In the genomic region with DNA sequence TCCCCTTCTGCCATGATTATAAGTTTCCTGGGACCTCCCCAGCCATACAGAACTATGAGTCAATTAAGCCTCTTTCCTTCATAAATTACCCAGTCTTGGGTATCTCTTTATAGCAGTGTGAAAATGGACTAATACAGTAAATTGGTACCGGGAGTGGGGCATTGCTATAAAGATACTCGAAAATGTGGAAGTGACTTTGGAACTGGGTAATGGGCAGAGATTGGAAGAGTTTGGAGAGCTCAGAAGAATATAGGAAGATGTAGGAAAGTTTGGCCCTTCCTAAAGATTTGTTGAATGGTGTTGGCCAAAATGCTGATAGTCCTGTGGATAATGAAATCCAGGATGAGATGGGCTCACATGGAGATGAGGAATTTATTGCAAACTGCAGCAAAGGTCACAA, we compare ENCODE assay signal across 2 cellular contexts.
TF ChIP-seq lines count a peak whose summit lies in the region.

No MANE protein-coding gene starts in this region.

TF ChIP-seq in HEK293, 187 proteins besides CTCF, POLR2A, EP300 and RAD21:
- TF ChIP-seq ZNF707 (tag by site-specific recombination; IDR thresholded peaks at IDR 0.05) = peak; percentile 69
TF ChIP-seq in HEK293: peak in this region for 1; not testable (repeated sequence) for 186.

TF ChIP-seq in K562, 482 proteins besides CTCF, POLR2A, EP300 and RAD21:
- peak; percentile 71 for TF ChIP-seq ZNF707 (CRISPR knock-in tag; conservative IDR thresholded peaks at IDR 0.05)
